In the genomic region with DNA sequence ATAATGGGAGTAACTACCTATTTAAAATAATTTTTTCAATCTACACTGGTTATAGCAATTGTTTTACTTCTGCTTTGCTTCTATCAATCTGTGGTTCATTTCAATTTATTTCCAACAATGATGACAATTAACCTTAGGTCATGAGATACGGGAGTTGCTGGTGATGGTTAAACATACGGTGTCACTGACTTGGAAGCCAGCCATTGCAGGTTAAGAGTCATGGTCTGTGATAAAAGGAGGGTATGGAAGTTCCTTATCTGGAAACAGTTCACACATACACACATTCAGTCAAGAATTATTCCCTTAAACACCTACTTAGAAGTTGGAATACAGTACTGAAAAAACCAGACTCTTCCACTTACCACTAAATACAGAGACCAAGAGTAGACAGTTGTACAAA, we compare ENCODE assay signal across 18 cellular contexts.
"Had no signal": no experiment of that assay in that cellular context is flagged by ENCODE, and none has a peak within 500 bp of the region (broad histone marks: within the 10 kb centered on the region; RNA-seq: fewer than 3 reads in every experiment).

No MANE protein-coding gene starts in this region.

- H3K9me3 Mint-ChIP-seq: natural killer cell; neural crest cell; stimulated activated effector memory CD8-positive, alpha-beta T cell treated with anti-CD3 and anti-CD28 coated beads, Interleukin-12 subunit alpha, Interleukin-12 subunit beta, amount 100 ng/mL, for 72 hours had no signal

- H3K36me3 Mint-ChIP-seq: natural killer cell; stimulated activated effector memory CD8-positive, alpha-beta T cell treated with anti-CD3 and anti-CD28 coated beads, Interleukin-12 subunit alpha, Interleukin-12 subunit beta, amount 100 ng/mL, for 72 hours had no signal

- H3K4me1 Mint-ChIP-seq: natural killer cell; neural crest cell; stimulated activated effector memory CD8-positive, alpha-beta T cell treated with anti-CD3 and anti-CD28 coated beads, Interleukin-12 subunit alpha, Interleukin-12 subunit beta, amount 100 ng/mL, for 72 hours had no signal

- H3K27ac Mint-ChIP-seq: natural killer cell; stimulated activated effector memory CD8-positive, alpha-beta T cell treated with anti-CD3 and anti-CD28 coated beads, Interleukin-12 subunit alpha, Interleukin-12 subunit beta, amount 100 ng/mL, for 72 hours had no signal

- H3K4me3 Mint-ChIP-seq: natural killer cell; neural crest cell; stimulated activated effector memory CD8-positive, alpha-beta T cell treated with anti-CD3 and anti-CD28 coated beads, Interleukin-12 subunit alpha, Interleukin-12 subunit beta, amount 100 ng/mL, for 72 hours had no signal

- ATAC-seq: esophagus mucosa; heart right ventricle; left cardiac atrium; left ventricle myocardium superior; natural killer cell; stimulated activated effector memory CD8-positive, alpha-beta T cell treated with anti-CD3 and anti-CD28 coated beads, Interleukin-12 subunit alpha, Interleukin-12 subunit beta, amount 100 ng/mL, for 72 hours; stimulated activated naive CD8-positive, alpha-beta T cell treated with anti-CD3 and anti-CD28 coated beads, Interleukin-15, Interleukin-2, amounts not matched to agents 100 U/mL and 50 U/mL, for 24 hours had no signal

- DNase-seq: cortex of kidney; dorsolateral prefrontal cortex; effector CD8-positive, alpha-beta T cell; heart right ventricle; hypothalamus; left cardiac atrium; left ventricle myocardium superior; mesendoderm; natural killer cell; posterior cingulate gyrus; stimulated activated CD4-positive, alpha-beta T cell treated with anti-CD3 and anti-CD28 coated beads, Interleukin-2, amount 100 ng/mL, for 48 hours; stimulated activated naive CD8-positive, alpha-beta T cell treated with anti-CD3 and anti-CD28 coated beads, Interleukin-15, Interleukin-2, amounts not matched to agents 100 U/mL and 50 U/mL, for 24 hours; tibial artery; upper lobe of left lung; uterus had no signal
